Comparison of ENCODE assay signal across 8 cellular contexts in the genomic region with DNA sequence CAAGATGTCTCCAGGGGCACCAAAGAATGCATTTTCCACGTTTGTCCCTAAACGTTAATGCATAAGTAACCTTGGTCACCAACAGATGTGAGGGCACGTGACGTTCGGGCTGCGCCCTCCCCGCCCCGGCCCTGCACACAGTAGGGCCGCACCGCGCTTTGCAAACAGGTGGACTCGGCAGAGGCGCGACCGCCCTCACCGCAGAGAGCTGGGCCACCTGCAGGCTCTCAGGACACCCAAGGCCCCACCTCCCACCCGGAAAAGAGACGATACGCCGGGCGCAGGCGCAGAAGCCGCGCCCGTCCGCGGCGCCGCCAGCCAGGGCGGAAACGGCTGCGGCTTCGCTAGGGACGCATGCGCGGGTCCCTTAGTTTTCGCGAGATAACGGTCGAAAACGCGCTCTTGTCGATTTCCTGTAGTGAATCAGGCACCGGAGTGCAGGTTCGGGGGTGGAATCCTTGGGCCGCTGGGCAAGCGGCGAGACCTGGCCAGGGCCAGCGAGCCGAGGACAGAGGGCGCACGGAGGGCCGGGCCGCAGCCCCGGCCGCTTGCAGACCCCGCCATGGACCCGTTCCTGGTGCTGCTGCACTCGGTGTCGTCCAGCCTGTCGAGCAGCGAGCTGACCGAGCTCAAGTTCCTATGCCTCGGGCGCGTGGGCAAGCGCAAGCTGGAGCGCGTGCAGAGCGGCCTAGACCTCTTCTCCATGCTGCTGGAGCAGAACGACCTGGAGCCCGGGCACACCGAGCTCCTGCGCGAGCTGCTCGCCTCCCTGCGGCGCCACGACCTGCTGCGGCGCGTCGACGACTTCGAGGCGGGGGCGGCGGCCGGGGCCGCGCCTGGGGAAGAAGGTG. TPM values are rescaled to one million over a fixed set of nuclear protein-coding genes. Genes with fewer than 3 reads are reported as not detected.
DNase-seq lines count a peak whose midpoint lies in the region; ATAC-seq and TF ChIP-seq lines count a peak whose summit lies in the region.

A gene with protein sequence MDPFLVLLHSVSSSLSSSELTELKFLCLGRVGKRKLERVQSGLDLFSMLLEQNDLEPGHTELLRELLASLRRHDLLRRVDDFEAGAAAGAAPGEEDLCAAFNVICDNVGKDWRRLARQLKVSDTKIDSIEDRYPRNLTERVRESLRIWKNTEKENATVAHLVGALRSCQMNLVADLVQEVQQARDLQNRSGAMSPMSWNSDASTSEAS (plus strand): TSS at position 399 of the 851 bp plus-strand sequence. CDS start 164 bp downstream, at position 563.

- H3K27me3 Mint-ChIP-seq in T-helper 2 cell treated with Interferon-gamma antibody and Interleukin-4, amounts not matched to agents 5 μg/mL and 100 μg/mL, for 36 hours (ENCODE audit: low read depth), result peaks cover 6% of the 10 kb centered on the region

- H3K27ac ChIP-seq in ascending aorta, result peak within 1 kb of the TSS; percentile 82 to 94
- H3K27ac ChIP-seq in aorta (ENCODE audit: low read depth in 1 of 2, low read length in 2 of 2), result peak within 1 kb of the TSS in 1 of 2 donors; percentile 75

- H3K9me3 ChIP-seq in ascending aorta (no peaks in the 10 kb centered on the region), aorta (ENCODE audit: control insufficient read depth, low read length) (no peaks in the 10 kb centered on the region)

- H3K27me3 ChIP-seq in ascending aorta (no peaks in the 10 kb centered on the region), aorta (ENCODE audit: control insufficient read depth in 1 of 2, insufficient read depth in 2 of 2, low read length in 1 of 2) (no peaks in the 10 kb centered on the region)

- DNase-seq in GM13976 (ENCODE audit: low spot score) (peak; percentile 97), NCI-H146 treated with DMSO at 0.1 percent for 48 hours (lab: John Stamatoyannopoulos, UW; ENCODE audit: unreplicated experiment) (peak; percentile 82), ascending aorta (ENCODE audit: low spot score in 2 of 2) (peak; percentile 60 to 95), hepatic stellate cell (ENCODE audit: low spot score) (peak; percentile 92), renal cortical epithelial cell (ENCODE audit: low read depth) (peak; percentile 88), aorta (peak; percentile 95 to 97)
- peak; percentile 91 for DNase-seq in T-helper 2 cell treated with Interferon-gamma antibody and Interleukin-4, amounts not matched to agents 5 μg/mL and 100 μg/mL, for 36 hours (ENCODE audit: low spot score)

- H3K36me3 ChIP-seq in ascending aorta (peaks cover 19 to 21% of the 10 kb centered on the region in 2 donors), aorta (ENCODE audit: control insufficient read depth in 1 of 2, insufficient read depth in 2 of 2, low read length in 1 of 2) (peaks cover 0 to 8% of the 10 kb centered on the region in 2 donors)

- peak within 1 kb of the TSS; percentile 97 for H3K4me3 Mint-ChIP-seq in T-helper 2 cell treated with Interferon-gamma antibody and Interleukin-4, amounts not matched to agents 5 μg/mL and 100 μg/mL, for 36 hours

- TF ChIP-seq CTCF in GM13976 (IDR thresholded peaks at IDR 0.05; ENCODE audit: borderline replicate concordance, control extremely low read depth, extremely low read depth, insufficient read depth, missing control alignments) (no peak), ascending aorta (IDR thresholded peaks at IDR 0.05) (no peak)

- H3K4me1 ChIP-seq in ascending aorta (peaks cover 5 to 18% of the 10 kb centered on the region in 2 donors), aorta (ENCODE audit: control insufficient read depth in 1 of 2, insufficient read depth in 2 of 2, low read length in 2 of 2) (no peaks in the 10 kb centered on the region)

- H3K4me1 Mint-ChIP-seq in T-helper 2 cell treated with Interferon-gamma antibody and Interleukin-4, amounts not matched to agents 5 μg/mL and 100 μg/mL, for 36 hours (ENCODE audit: low read depth), result peaks cover 30% of the 10 kb centered on the region

- H3K9me3 Mint-ChIP-seq in T-helper 2 cell treated with Interferon-gamma antibody and Interleukin-4, amounts not matched to agents 5 μg/mL and 100 μg/mL, for 36 hours, result no peaks in the 10 kb centered on the region

- in situ Hi-C loops in GM13976 (cut with MboI; ENCODE audit: low sequenced_read_pairs, unreplicated experiment), result no loop called here

- H3K27ac Mint-ChIP-seq in T-helper 2 cell treated with Interferon-gamma antibody and Interleukin-4, amounts not matched to agents 5 μg/mL and 100 μg/mL, for 36 hours, result peak within 1 kb of the TSS; percentile 97

- H3K4me3 ChIP-seq in ascending aorta (peak within 1 kb of the TSS; percentile 78 to 97), aorta (ENCODE audit: low read length in 2 of 2) (peak within 1 kb of the TSS; percentile 67 to 96)

- intact Hi-C loops in ascending aorta (cut with DNase I) (loop anchor here (1.0 to 5.0 kb wide), 3 partner anchors 49 to 194 kb away; a partner anchor contains a TSS), aorta (cut with DNase I) (no loop called here)

- peak; percentile 83 for ATAC-seq in HG02798 (IDR thresholded peaks at IDR 0.05; ENCODE audit: poor library complexity, unreplicated experiment)
- ATAC-seq in aorta (ENCODE audit: low FRiP score), result peak; percentile 89

- H3K36me3 Mint-ChIP-seq in T-helper 2 cell treated with Interferon-gamma antibody and Interleukin-4, amounts not matched to agents 5 μg/mL and 100 μg/mL, for 36 hours (ENCODE audit: low read depth), result peaks cover 40% of the 10 kb centered on the region

- 0 to 1% methylated on average over 77 to 91 of the region's 91 CpGs for WGBS in aorta, 2 donors

RNA-seq across cellular contexts. Expression of the gene that starts here (rescaled TPM):
- total RNA-seq in ascending aorta (22.2 TPM), renal cortical epithelial cell (57.4 and 79.0 TPM in 2 replicates), aorta (10 to 100 TPM; 17.2 to 17.8 TPM)
- 10 to 100 TPM; 10.7 to 12.3 TPM for polyA plus RNA-seq in aorta
